In the genomic region with DNA sequence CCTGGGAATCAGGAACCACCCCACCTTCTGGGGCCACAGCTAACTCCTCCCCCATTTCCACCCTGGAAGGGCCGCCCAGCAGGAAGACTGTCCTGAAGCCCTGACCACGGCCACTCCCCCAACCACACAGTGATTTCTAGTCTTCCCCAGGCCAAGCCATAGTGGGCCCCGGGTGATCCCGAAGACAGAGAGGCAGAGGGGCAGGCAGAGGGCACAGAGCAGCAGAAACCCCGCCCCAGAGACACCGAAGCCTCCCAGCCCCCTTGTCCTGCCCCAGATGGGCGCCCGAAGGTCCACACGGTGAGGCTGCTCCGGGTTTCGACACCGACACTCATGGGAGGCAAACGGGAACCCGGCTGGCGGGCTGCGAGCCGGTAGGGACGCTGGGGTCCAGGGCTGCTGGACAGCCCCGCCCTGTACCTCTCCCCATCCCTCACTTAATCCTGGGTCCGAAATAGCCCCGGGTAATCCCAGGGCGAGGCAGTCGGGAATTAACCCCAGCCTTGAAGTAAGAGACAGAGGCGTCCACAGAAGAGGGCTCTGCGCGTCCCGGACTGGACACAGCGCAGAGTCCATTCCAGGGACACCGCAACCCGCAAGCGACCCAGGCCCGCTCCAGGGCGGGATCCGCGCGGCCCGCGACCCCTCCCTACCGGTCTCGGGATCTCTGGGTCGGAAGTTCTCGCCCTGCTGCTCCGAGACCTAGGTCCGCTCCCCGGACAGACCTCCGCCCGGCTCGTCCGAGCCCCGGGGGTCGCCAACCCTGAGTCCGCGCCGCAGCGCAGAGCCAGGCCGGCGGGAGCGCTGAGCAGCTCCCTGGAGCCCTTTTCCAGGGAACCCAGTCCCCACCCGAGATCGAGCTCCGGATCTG, we compare ENCODE assay signal across 8 cellular contexts.
A peak's percentile ranks its signal among the peaks of the same experiment; 100 is the strongest.
DNase-seq lines count a peak whose midpoint lies in the region; ATAC-seq and TF ChIP-seq lines count a peak whose summit lies in the region.

No MANE protein-coding gene starts in this region.

- H3K4me3 ChIP-seq in lung (peak overlapping the region; percentile 9), transverse colon (peak overlapping the region; percentile 30 to 51 (median 35))

- TF ChIP-seq CTCF in chondrocyte (IDR thresholded peaks at IDR 0.05) = no peak
- no peak for TF ChIP-seq CTCF in lung (IDR thresholded peaks at IDR 0.05; ENCODE audit: control extremely low read depth, extremely low read depth)
- TF ChIP-seq CTCF in transverse colon (IDR thresholded peaks at IDR 0.05) = no peak

- no peak overlapping the region for H3K27ac Mint-ChIP-seq in chondrocyte (ENCODE audit: unreplicated experiment)

- no peak for DNase-seq in activated T-cell treated with anti-CD3 and anti-CD28 coated beads, Interleukin-2, amount 50 U/mL, for 4 hours
- no peak for DNase-seq in activated T-cell treated with anti-CD3 and anti-CD28 coated beads for 4 hours
- peak; percentile 65 for DNase-seq in chondrocyte (ENCODE audit: low spot score)
- peak; percentile 49 for DNase-seq in lung (ENCODE audit: low spot score)
- DNase-seq in transverse colon = peak; percentile 20
- no peak for DNase-seq in cerebellar cortex (ENCODE audit: low spot score)
- DNase-seq in stimulated activated CD8-positive, alpha-beta memory T cell treated with anti-CD3 and anti-CD28 coated beads, Interleukin-4, amount 100 ng/mL, for 48 hours = no peak

- peak overlapping the region in 1 of 2 donors; percentile 73 for H3K27ac ChIP-seq in lung (ENCODE audit: low read depth in 1 of 2, low read length in 1 of 2)
- peak overlapping the region; percentile 51 to 59 (median 55) for H3K27ac ChIP-seq in transverse colon

- intact Hi-C loops in transverse colon (cut with DNase I; ENCODE audit: low total_unique reads) = no loop called here

- peaks cover 2% of the 10 kb centered on the region for H3K36me3 Mint-ChIP-seq in activated T-cell treated with anti-CD3 and anti-CD28 coated beads, Interleukin-2, amount 50 U/mL, for 4 hours (ENCODE audit: insufficient read depth)
- H3K36me3 Mint-ChIP-seq in chondrocyte (ENCODE audit: low read depth) = peaks cover 8% of the 10 kb centered on the region

- peaks cover 6% of the 10 kb centered on the region for H3K27me3 ChIP-seq in lung (ENCODE audit: control insufficient read depth, insufficient read depth)
- H3K27me3 ChIP-seq in transverse colon = peaks cover 72% of the 10 kb centered on the region

- no peaks in the 10 kb centered on the region for H3K36me3 ChIP-seq in lung (ENCODE audit: control insufficient read depth in 2 of 2, insufficient read depth in 2 of 2, low read length in 2 of 2)
- no peaks in the 10 kb centered on the region for H3K36me3 ChIP-seq in transverse colon

- H3K4me3 Mint-ChIP-seq in activated T-cell treated with anti-CD3 and anti-CD28 coated beads, Interleukin-2, amount 50 U/mL, for 4 hours = peak overlapping the region; percentile 73
- H3K4me3 Mint-ChIP-seq in chondrocyte (ENCODE audit: unreplicated experiment) = peak overlapping the region; percentile 52

- TF ChIP-seq EP300 in transverse colon (IDR thresholded peaks at IDR 0.05; ENCODE audit: low read depth) = no peak

- H3K9me3 Mint-ChIP-seq in activated T-cell treated with anti-CD3 and anti-CD28 coated beads, Interleukin-2, amount 50 U/mL, for 4 hours = peaks cover 17% of the 10 kb centered on the region
- peaks cover 17% of the 10 kb centered on the region for H3K9me3 Mint-ChIP-seq in chondrocyte (ENCODE audit: low read depth)

- peak; percentile 21 for TF ChIP-seq POLR2A in transverse colon (IDR thresholded peaks at IDR 0.05)

- H3K9me3 ChIP-seq in lung (ENCODE audit: control insufficient read depth in 2 of 2, insufficient read depth in 1 of 2, low read length in 1 of 2) (peaks cover 2 to 17% of the 10 kb centered on the region in 2 donors), transverse colon (peaks cover 0 to 7% of the 10 kb centered on the region in 2 donors)

- peaks cover 55% of the 10 kb centered on the region for H3K27me3 Mint-ChIP-seq in activated T-cell treated with anti-CD3 and anti-CD28 coated beads, Interleukin-2, amount 50 U/mL, for 4 hours (ENCODE audit: low read depth)
- peaks cover 25% of the 10 kb centered on the region for H3K27me3 Mint-ChIP-seq in chondrocyte (ENCODE audit: low read depth)

- no peak for ATAC-seq in activated T-cell treated with anti-CD3 and anti-CD28 coated beads, Interleukin-2, amount 50 U/mL, for 4 hours
- ATAC-seq in lung (ENCODE audit: insufficient read depth, low FRiP score) (peak; percentile 75), GM21576 (IDR thresholded peaks at IDR 0.05; ENCODE audit: unreplicated experiment) (no peak)

- H3K4me1 ChIP-seq in lung (ENCODE audit: control insufficient read depth in 2 of 2, insufficient read depth in 2 of 2, low read length in 2 of 2) (peaks cover 0 to 8% of the 10 kb centered on the region in 2 donors), transverse colon (peaks cover 0 to 12% (median 8%) of the 10 kb centered on the region in 4 donors)

- WGBS in lung, 2 donors = 5% methylated on average over 45 to 61 of the region's 61 CpGs
- 10 to 60% methylated on average over 1 to 21 of the region's 61 CpGs for WGBS in transverse colon (ENCODE audit: low coverage in 1 of 2), 2 donors

- in situ Hi-C loops in transverse colon (cut with MboI; ENCODE audit: low pct_ligation_motif_present in 1 of 4, low pct_unique_long_range_greater_than_20kb in 1 of 4, low sequenced_read_pairs in 3 of 4) = no loop called here

- H3K4me1 Mint-ChIP-seq in activated T-cell treated with anti-CD3 and anti-CD28 coated beads, Interleukin-2, amount 50 U/mL, for 4 hours (ENCODE audit: low read depth) = peaks cover 5% of the 10 kb centered on the region
- peaks cover 22% of the 10 kb centered on the region for H3K4me1 Mint-ChIP-seq in chondrocyte (ENCODE audit: low read depth)

Comparison
In these comparisons a context has a peak if more than half of its experiments do, and no peak if none do; other contexts are left out.
1. DNase-seq: peak in chondrocyte (single experiment), lung (single experiment) and transverse colon (single experiment); none in activated T-cell treated with anti-CD3 and anti-CD28 coated beads, Interleukin-2, amount 50 U/mL, for 4 hours (single experiment), activated T-cell treated with anti-CD3 and anti-CD28 coated beads for 4 hours (single experiment), cerebellar cortex (single experiment) and stimulated activated CD8-positive, alpha-beta memory T cell treated with anti-CD3 and anti-CD28 coated beads, Interleukin-4, amount 100 ng/mL, for 48 hours (single experiment).